Comparison of ENCODE assay signal across 14 cellular contexts in the genomic region with DNA sequence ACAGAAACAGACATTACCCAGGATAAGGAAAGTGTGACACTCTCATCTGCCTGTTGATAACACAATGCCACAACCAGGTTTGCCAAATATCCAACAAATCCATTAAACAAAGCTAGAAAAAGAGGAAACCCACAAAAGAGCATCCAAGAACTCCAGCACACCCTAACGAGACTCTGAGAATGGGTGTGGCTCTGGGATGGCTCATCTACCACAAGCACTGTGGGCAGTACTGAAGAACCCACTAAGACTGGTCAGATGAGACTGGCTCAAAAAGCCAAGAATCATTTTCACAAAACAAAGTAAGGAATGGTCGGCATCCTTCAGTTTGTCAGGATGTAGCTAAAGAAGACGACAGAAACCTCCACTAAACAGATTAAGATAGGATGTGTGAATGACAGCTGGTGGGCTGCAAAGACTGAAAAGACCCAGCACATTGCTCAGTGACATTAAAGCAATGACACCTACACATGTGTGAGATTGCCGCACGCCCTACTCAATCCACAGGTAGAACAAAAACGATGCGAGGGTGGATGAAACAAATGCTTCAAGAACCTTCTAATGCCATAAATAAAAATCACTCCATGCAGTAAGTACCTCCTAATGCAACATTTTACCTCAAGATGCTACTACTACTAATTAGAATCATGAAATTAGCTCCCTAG. TPM values are rescaled to one million over a fixed set of nuclear protein-coding genes. Genes with fewer than 3 reads are reported as not detected.
DNase-seq lines count a peak whose midpoint lies in the region; ATAC-seq lines count a peak whose summit lies in the region.
"Had no signal": no experiment of that assay in that cellular context is flagged by ENCODE, and none has a peak within 500 bp of the region (broad histone marks: within the 10 kb centered on the region; RNA-seq: fewer than 3 reads in every experiment).

No MANE protein-coding gene starts in this region.

- peak overlapping the region; percentile 68 for H3K27ac Mint-ChIP-seq in T-helper 2 cell treated with Interferon-gamma antibody and Interleukin-4, amounts not matched to agents 5 μg/mL and 100 μg/mL, for 36 hours
- peak overlapping the region; percentile 86 for H3K27ac Mint-ChIP-seq in activated T-helper 17 cell treated with anti-CD3 and anti-CD28 coated beads, Interleukin-2, amount 50 U/mL, for 72 hours

- H3K4me3 Mint-ChIP-seq in T-helper 2 cell treated with Interferon-gamma antibody and Interleukin-4, amounts not matched to agents 5 μg/mL and 100 μg/mL, for 36 hours, result peak overlapping the region; percentile 63
- peak overlapping the region; percentile 69 for H3K4me3 Mint-ChIP-seq in activated T-helper 17 cell treated with anti-CD3 and anti-CD28 coated beads, Interleukin-2, amount 50 U/mL, for 72 hours

- no peak for DNase-seq in T-helper 2 cell treated with Interferon-gamma antibody and Interleukin-4, amounts not matched to agents 5 μg/mL and 100 μg/mL, for 36 hours (ENCODE audit: low spot score)
- DNase-seq in T-helper 2 cell, result no peak
- peak; percentile 75 for DNase-seq in putamen (ENCODE audit: low spot score)
- DNase-seq in DMS 273 treated with DMSO at 0.1 percent for 48 hours (lab: John Stamatoyannopoulos, UW), result no peak
- no peak for DNase-seq in NCI-H2081 treated with DMSO at 0.1 percent for 48 hours (lab: John Stamatoyannopoulos, UW)
- DNase-seq: activated CD4-positive, alpha-beta T cell treated with anti-CD3 and anti-CD28 coated beads for 4 hours; amygdala; DMS79; left lung; NCI-H524 had no signal

- H3K36me3 Mint-ChIP-seq in T-helper 2 cell treated with Interferon-gamma antibody and Interleukin-4, amounts not matched to agents 5 μg/mL and 100 μg/mL, for 36 hours (ENCODE audit: low read depth), result peaks cover 6% of the 10 kb centered on the region
- no peaks in the 10 kb centered on the region for H3K36me3 Mint-ChIP-seq in activated T-helper 17 cell treated with anti-CD3 and anti-CD28 coated beads, Interleukin-2, amount 50 U/mL, for 72 hours (ENCODE audit: low read depth)

- H3K4me1 Mint-ChIP-seq in T-helper 2 cell treated with Interferon-gamma antibody and Interleukin-4, amounts not matched to agents 5 μg/mL and 100 μg/mL, for 36 hours (ENCODE audit: low read depth), result peaks cover 51% of the 10 kb centered on the region
- H3K4me1 Mint-ChIP-seq in activated T-helper 17 cell treated with anti-CD3 and anti-CD28 coated beads, Interleukin-2, amount 50 U/mL, for 72 hours, result peaks cover 38% of the 10 kb centered on the region

- no peaks in the 10 kb centered on the region for H3K9me3 Mint-ChIP-seq in T-helper 2 cell treated with Interferon-gamma antibody and Interleukin-4, amounts not matched to agents 5 μg/mL and 100 μg/mL, for 36 hours
- H3K9me3 Mint-ChIP-seq in activated T-helper 17 cell treated with anti-CD3 and anti-CD28 coated beads, Interleukin-2, amount 50 U/mL, for 72 hours, result no peaks in the 10 kb centered on the region

- peak; percentile 27 for ATAC-seq in HG03045 (IDR thresholded peaks at IDR 0.05; ENCODE audit: unreplicated experiment)
- peak; percentile 89 for ATAC-seq in activated T-helper 17 cell treated with anti-CD3 and anti-CD28 coated beads, Interleukin-2, amount 50 U/mL, for 72 hours (replicated peaks)
- no peak for ATAC-seq in HG03354 (IDR thresholded peaks at IDR 0.05; ENCODE audit: poor library complexity, severe bottlenecking, unreplicated experiment)
- ATAC-seq: gastroesophageal sphincter had no signal

- no peaks in the 10 kb centered on the region for H3K27me3 Mint-ChIP-seq in T-helper 2 cell treated with Interferon-gamma antibody and Interleukin-4, amounts not matched to agents 5 μg/mL and 100 μg/mL, for 36 hours (ENCODE audit: low read depth)
- no peaks in the 10 kb centered on the region for H3K27me3 Mint-ChIP-seq in activated T-helper 17 cell treated with anti-CD3 and anti-CD28 coated beads, Interleukin-2, amount 50 U/mL, for 72 hours

RNA-seq across cellular contexts. Expression of a gene that starts 14.6 kb away (rescaled TPM):
- total RNA-seq in activated T-helper 17 cell treated with anti-CD3 and anti-CD28 coated beads, Interleukin-2, amount 50 U/mL, for 72 hours, result 10 to 100 TPM; 17.0 to 29.2 TPM
